1 cellular context compared by ENCODE assay signal in genomic region chr4:123127865-123128264, GRCh38.
TF ChIP-seq lines count a peak whose summit lies in the region.

No MANE protein-coding gene starts in this region.

TF ChIP-seq in HepG2, 621 proteins besides CTCF, POLR2A, EP300 and RAD21 (continued from another document):
- TF ChIP-seq ZNF766 (CRISPR knock-in tag; IDR thresholded peaks at IDR 0.05; ENCODE audit: borderline replicate concordance) (no peak), THAP9 (CRISPR knock-in tag; IDR thresholded peaks at IDR 0.05; ENCODE audit: borderline replicate concordance) (no peak), CHD4 (IDR thresholded peaks at IDR 0.05; ENCODE audit: borderline replicate concordance, low read length) (no peak)
TF ChIP-seq in HepG2: peak in this region for 0.
